23 cellular contexts compared by ENCODE assay signal in genomic region chr6:38774933-38775707, GRCh38.
DNase-seq lines count a peak whose midpoint lies in the region; ATAC-seq, FAIRE-seq and TF ChIP-seq lines count a peak whose summit lies in the region.
"Had no signal": no experiment of that assay in that cellular context is flagged by ENCODE, and none has a peak within 500 bp of the region (broad histone marks: within the 10 kb centered on the region; RNA-seq: fewer than 3 reads in every experiment).

No MANE protein-coding gene starts in this region.

- no peak for TF ChIP-seq RAD21 in K562 (CRISPR knock-in tag; conservative IDR thresholded peaks at IDR 0.05 in 1 of 2, IDR thresholded peaks at IDR 0.05 in 1 of 2)

- no peaks in the 10 kb centered on the region for H3K9me1 ChIP-seq in K562 (ENCODE audit: control insufficient read depth, insufficient read depth, low read length)

- no peaks in the 10 kb centered on the region for H3K9me3 ChIP-seq in K562 (replicated peaks; ENCODE audit: control insufficient read depth, insufficient read depth, low read depth, low read length)
- no peaks in the 10 kb centered on the region for H3K9me3 ChIP-seq in sigmoid colon
- H3K9me3 ChIP-seq: esophagus muscularis mucosa had no signal

- DNase-seq in Ammon's horn (ENCODE audit: low spot score) (peak; percentile 4), GM12892 (ENCODE audit: insufficient read length) (no peak), NAMALWA (ENCODE audit: low spot score) (peak; percentile 6), K562 (ENCODE audit: extremely low read depth in 1 of 4, low spot score in 3 of 4) (no peak), sigmoid colon (no peak), HFFc6 (no peak)
- DNase-seq: activated CD4-positive, alpha-beta T cell treated with anti-CD3 and anti-CD28 coated beads for 36 hours; activated CD8-positive, alpha-beta memory T cell treated with anti-CD3 and anti-CD28 coated beads, Interleukin-2, amount 10 ng/mL, durations not matched to agents 7 days and 5 days; activated effector memory CD4-positive, alpha-beta T cell treated with Interleukin-2 at 50 U/mL for 16 hours; amniotic stem cell; caudate nucleus; CD8-positive, alpha-beta T cell; DMS79 treated with DMSO at 0.1 percent for 48 hours; effector CD8-positive, alpha-beta T cell; left ventricle myocardium superior; NCI-H1694; SHP77; stimulated activated CD4-positive, alpha-beta T cell treated with anti-CD3 and anti-CD28 coated beads, Interleukin-2, amount 100 ng/mL, for 24 hours had no signal

- no peak overlapping the region for H3K4me3 Mint-ChIP-seq in HFFc6
- H3K4me3 Mint-ChIP-seq: activated CD4-positive, alpha-beta T cell treated with anti-CD3 and anti-CD28 coated beads for 36 hours; activated CD8-positive, alpha-beta memory T cell treated with anti-CD3 and anti-CD28 coated beads, Interleukin-2, amount 10 ng/mL, durations not matched to agents 7 days and 5 days; CD8-positive, alpha-beta T cell had no signal

- H3K36me3 ChIP-seq in K562 (ENCODE audit: control insufficient read depth, insufficient read depth, low read length) (no peaks in the 10 kb centered on the region), sigmoid colon (no peaks in the 10 kb centered on the region)
- H3K36me3 ChIP-seq: esophagus muscularis mucosa had no signal

- H4K20me1 ChIP-seq in K562 (replicated peaks; ENCODE audit: control insufficient read depth, insufficient read depth, low read length), result no peaks in the 10 kb centered on the region

- H3K36me3 Mint-ChIP-seq in HFFc6 (ENCODE audit: low read depth), result no peaks in the 10 kb centered on the region
- H3K36me3 Mint-ChIP-seq: activated CD8-positive, alpha-beta memory T cell treated with anti-CD3 and anti-CD28 coated beads, Interleukin-2, amount 10 ng/mL, durations not matched to agents 7 days and 5 days; CD8-positive, alpha-beta T cell had no signal

- in situ Hi-C loops in K562 (cut with MboI), result no loop called here

- H2AFZ ChIP-seq in K562 (ENCODE audit: low read depth, low read length), result no peak overlapping the region

- intact Hi-C loops in K562 (cut with micrococcal nuclease), result no loop called here
- intact Hi-C loops in sigmoid colon (cut with DNase I), result no loop called here

- H3K4me1 ChIP-seq in K562 (replicated peaks in 1 of 2; ENCODE audit: control insufficient read depth in 2 of 2, insufficient read depth in 2 of 2, low read length in 2 of 2) (peaks cover 0 to 5% of the 10 kb centered on the region in 2 experiments; a peak in 2 of 5 replicates), sigmoid colon (no peaks in the 10 kb centered on the region)
- H3K4me1 ChIP-seq: esophagus muscularis mucosa had no signal

- no peak overlapping the region for H3K9ac ChIP-seq in K562 (ENCODE audit: insufficient read depth in 1 of 2, low read depth in 2 of 2, low read length in 2 of 2)

- H3K79me2 ChIP-seq in K562 (ENCODE audit: control insufficient read depth, insufficient read depth, low read length), result no peaks in the 10 kb centered on the region

- H3K27ac Mint-ChIP-seq in HFFc6, result no peak overlapping the region
- H3K27ac Mint-ChIP-seq: activated CD4-positive, alpha-beta T cell treated with anti-CD3 and anti-CD28 coated beads for 36 hours; activated CD8-positive, alpha-beta memory T cell treated with anti-CD3 and anti-CD28 coated beads, Interleukin-2, amount 10 ng/mL, durations not matched to agents 7 days and 5 days; CD8-positive, alpha-beta T cell had no signal

- H3K4me3 ChIP-seq in K562 (no peak overlapping the region), sigmoid colon (no peak overlapping the region)
- H3K4me3 ChIP-seq: esophagus muscularis mucosa had no signal

- H3K4me1 Mint-ChIP-seq in HFFc6 (ENCODE audit: low read depth), result peaks cover 7% of the 10 kb centered on the region

- TF ChIP-seq CTCF in K562 (IDR thresholded peaks at IDR 0.05 in 2 of 3, conservative IDR thresholded peaks at IDR 0.05 in 1 of 3; ENCODE audit: insufficient read depth in 2 of 3, low read depth in 1 of 3, low read length in 3 of 3) (no peak), sigmoid colon (IDR thresholded peaks at IDR 0.05) (no peak), HFFc6 (IDR thresholded peaks at IDR 0.05) (no peak)

- no TSS peak for BruUV-seq in K562 (replicated peaks; lab: Mats Ljungman, UMichigan)

- no peak overlapping the region for H3K4me2 ChIP-seq in K562 (ENCODE audit: insufficient read depth, low read length)

- H3K27ac ChIP-seq in K562 (ENCODE audit: extremely low read depth, low read depth, low read length), result no peak overlapping the region
- H3K27ac ChIP-seq in sigmoid colon, result no peak overlapping the region
- H3K27ac ChIP-seq: esophagus muscularis mucosa had no signal

- WGBS in K562 (ENCODE audit: insufficient coverage, low coverage, missing lambda C conversion rate), result 49% methylated on average over 5 of the region's 5 CpGs
- WGBS in sigmoid colon, 2 donors, result 86 to 90% methylated on average over 5 of the region's 5 CpGs

- H3K27me3 ChIP-seq in K562 (ENCODE audit: control insufficient read depth in 2 of 2, insufficient read depth in 2 of 2, low read length in 2 of 2) (no peaks in the 10 kb centered on the region), sigmoid colon (no peaks in the 10 kb centered on the region)

- peaks cover 5% of the 10 kb centered on the region for H3K27me3 Mint-ChIP-seq in HFFc6 (ENCODE audit: insufficient read depth)

- TF ChIP-seq EP300 in K562 (IDR thresholded peaks at IDR 0.05; ENCODE audit: low read length) (no peak), sigmoid colon (IDR thresholded peaks at IDR 0.05) (no peak)

- no peak for ATAC-seq in K562
- no peak for ATAC-seq in GM21737 (IDR thresholded peaks at IDR 0.05; ENCODE audit: unreplicated experiment)
- ATAC-seq in GM21528 (IDR thresholded peaks at IDR 0.05; ENCODE audit: low FRiP score, unreplicated experiment), result no peak
- ATAC-seq: activated CD4-positive, alpha-beta T cell treated with anti-CD3 and anti-CD28 coated beads for 36 hours; activated CD8-positive, alpha-beta memory T cell treated with anti-CD3 and anti-CD28 coated beads, Interleukin-2, amount 10 ng/mL, durations not matched to agents 7 days and 5 days; CD8-positive, alpha-beta T cell; left ventricle myocardium superior had no signal

- peaks cover 5% of the 10 kb centered on the region; the same call in 1 of the 2 replicates for H3K9me3 Mint-ChIP-seq in HFFc6
- H3K9me3 Mint-ChIP-seq: CD8-positive, alpha-beta T cell had no signal

- TF ChIP-seq POLR2A in GM12892 (IDR thresholded peaks at IDR 0.05; ENCODE audit: low read depth, low read length), result no peak
- no peak for TF ChIP-seq POLR2A in K562 (conservative IDR thresholded peaks at IDR 0.05)
- TF ChIP-seq POLR2A in sigmoid colon (IDR thresholded peaks at IDR 0.05), result no peak

- POLR2A ChIA-PET in K562 (lab: Yijun Ruan, JAX), result interaction anchor here (1.1 to 1.2 kb wide), 2 partner anchors 9 to 14 kb away, joined by 3 read pairs; no protein-coding TSS in a partner anchor

- CTCF ChIA-PET in K562 (lab: Yijun Ruan, JAX; ENCODE audit: low intra/inter-chr PET ratio), result no interaction called here

- FAIRE-seq in GM12892 (lab: Jason Lieb, UNC), result peak; percentile 80
- no peak for FAIRE-seq in K562 (lab: Jason Lieb, UNC)
- FAIRE-seq: HTR-8/SVneo, urothelium cell line had no signal

TF ChIP-seq in K562, 482 proteins besides CTCF, POLR2A, EP300 and RAD21:
- TF ChIP-seq FOXA3 (CRISPR knock-in tag; conservative IDR thresholded peaks at IDR 0.05 in 1 of 2, IDR thresholded peaks at IDR 0.05 in 1 of 2) (0 out of 4 replicates have a peak, but pooled peaks of 1 of the 2 experiments have one; percentile 26), SPI1 (IDR thresholded peaks at IDR 0.05; ENCODE audit: borderline replicate concordance, low read depth, low read length) (peak; percentile 82; the same call in 1 of the 2 replicates), NFE2 (IDR thresholded peaks at IDR 0.05; ENCODE audit: low read depth) (no peak)
TF ChIP-seq in K562: peak in this region for 2.

Comparison
In these comparisons a context has a peak if more than half of its experiments do, and no peak if none do; other contexts are left out.
1. DNase-seq: peak in Ammon's horn (single experiment) and NAMALWA (single experiment); none in GM12892 (single experiment), K562 (0 of 4), sigmoid colon (single experiment) and HFFc6 (single experiment).